In the genomic region with DNA sequence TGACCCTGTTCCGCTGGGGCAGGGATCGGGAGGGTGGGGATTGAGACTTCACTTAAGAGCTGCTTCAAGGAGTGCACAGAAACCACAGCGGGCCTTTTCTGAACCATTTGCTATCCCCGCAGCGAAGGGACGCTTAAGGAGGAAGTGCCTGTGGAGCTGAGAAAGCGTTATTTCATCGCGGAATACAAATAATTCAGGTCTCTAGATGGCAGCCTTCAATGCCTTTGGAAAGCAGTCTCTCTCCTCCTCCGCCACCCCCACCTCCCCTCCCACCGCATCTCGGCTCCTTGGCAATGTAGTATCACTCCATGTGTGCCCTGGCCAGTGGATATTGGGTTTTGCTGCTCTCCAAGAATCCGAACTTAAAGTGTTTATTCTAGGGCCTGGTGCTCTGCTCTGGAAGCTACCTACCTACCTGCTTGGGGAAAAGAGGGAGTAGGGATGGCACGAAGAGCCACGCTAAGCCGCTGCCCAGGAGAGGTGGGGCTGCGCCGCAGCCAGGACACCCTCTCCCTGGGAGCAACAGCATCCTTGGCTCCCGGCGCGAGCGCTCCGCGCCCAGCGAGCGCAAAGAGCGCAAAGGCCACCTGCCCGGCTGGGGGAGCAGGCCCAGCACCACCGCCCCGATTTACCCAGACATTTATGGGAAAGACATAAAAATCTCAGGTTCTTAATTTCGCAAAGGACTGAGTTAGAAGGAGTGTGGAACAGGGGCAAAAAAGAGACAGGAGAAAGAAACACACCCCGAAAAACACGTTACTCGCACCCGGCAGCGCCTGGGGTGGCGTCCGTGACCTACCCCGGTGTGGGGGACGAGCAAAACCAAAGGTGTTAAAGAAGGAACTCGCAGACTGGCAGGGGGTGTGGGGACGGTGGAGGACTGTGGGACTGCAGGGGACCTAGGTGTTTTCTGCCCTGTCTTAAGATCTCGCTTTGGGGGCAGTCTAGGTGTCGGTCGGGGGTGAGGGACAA, we compare ENCODE assay signal across 1 cellular context.
TF ChIP-seq lines count a peak whose summit lies in the region.

No MANE protein-coding gene starts in this region.

TF ChIP-seq in A549, 52 proteins besides CTCF, POLR2A, EP300 and RAD21:
- no peak for TF ChIP-seq RCOR1 (IDR thresholded peaks at IDR 0.05; ENCODE audit: low read depth, low read length)
TF ChIP-seq in A549: peak in this region for 0.
